7 cellular contexts compared by ENCODE assay signal in the genomic region with DNA sequence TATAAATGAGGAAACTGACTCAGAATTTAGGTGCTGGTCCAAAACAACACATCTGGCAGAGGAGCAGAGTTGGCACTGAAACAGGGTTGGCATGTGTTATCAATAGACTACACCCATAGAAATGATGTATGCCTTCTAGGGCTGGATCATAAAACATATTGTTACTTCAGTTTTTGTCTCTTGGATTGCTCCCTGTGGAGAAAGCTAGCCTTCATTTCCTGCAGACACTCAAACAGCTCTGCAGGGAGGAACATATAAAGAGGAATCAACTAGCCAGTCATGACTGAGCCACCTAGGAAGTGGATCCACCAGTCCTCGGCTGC.
A peak's percentile ranks its signal among the peaks of the same experiment; 100 is the strongest.
DNase-seq lines count a peak whose midpoint lies in the region; ATAC-seq lines count a peak whose summit lies in the region.

No MANE protein-coding gene starts in this region.

- H3K9me3 ChIP-seq in muscle layer of colon (ENCODE audit: low read length) = no peaks in the 10 kb centered on the region

- no peaks in the 10 kb centered on the region for H3K27me3 ChIP-seq in muscle layer of colon (ENCODE audit: control insufficient read depth in 1 of 2, insufficient read depth in 2 of 2, low read length in 2 of 2)

- H3K36me3 ChIP-seq in muscle layer of colon (ENCODE audit: insufficient read depth, low read length) = no peaks in the 10 kb centered on the region

- H3K9ac ChIP-seq in muscle layer of colon (ENCODE audit: low read length) = peak overlapping the region; percentile 72

- DNase-seq in MV-4-11 (lab: John Stamatoyannopoulos, UW) (peak; percentile 9), caudate nucleus (lab: John Stamatoyannopoulos, UW) (no peak), NCI-H526 treated with DMSO at 0.1 percent for 48 hours (lab: John Stamatoyannopoulos, UW) (no peak)

- peaks cover 23% of the 10 kb centered on the region for H3K4me1 ChIP-seq in muscle layer of colon (ENCODE audit: insufficient read depth, low read length)

- peak overlapping the region; percentile 92 to 95 for H3K4me3 ChIP-seq in muscle layer of colon (ENCODE audit: low read depth in 1 of 2, low read length in 2 of 2)

- ATAC-seq in GM18498 (IDR thresholded peaks at IDR 0.05; ENCODE audit: unreplicated experiment) = peak; percentile 4
- no peak for ATAC-seq in HG02571 (IDR thresholded peaks at IDR 0.05; ENCODE audit: unreplicated experiment)
- ATAC-seq in HG03469 (IDR thresholded peaks at IDR 0.05; ENCODE audit: unreplicated experiment) = no peak

- H3K27ac ChIP-seq in caudate nucleus (ENCODE audit: low read depth, low read length) (peak overlapping the region; percentile 31), muscle layer of colon (ENCODE audit: low read depth, low read length) (peak overlapping the region; percentile 84)
